Comparison of ENCODE assay signal across 14 cellular contexts in genomic region chr9:137588311-137588710, GRCh38. TPM values are rescaled to one million over a fixed set of nuclear protein-coding genes. Genes with fewer than 3 reads are reported as not detected.
DNase-seq lines count a peak whose midpoint lies in the region; ATAC-seq, FAIRE-seq and TF ChIP-seq lines count a peak whose summit lies in the region.
"Had no signal": no experiment of that assay in that cellular context is flagged by ENCODE, and none has a peak within 500 bp of the region (broad histone marks: within the 10 kb centered on the region; RNA-seq: fewer than 3 reads in every experiment).

No MANE protein-coding gene starts in this region.

- no peaks in the 10 kb centered on the region for H3K36me3 Mint-ChIP-seq in glutamatergic neuron (ENCODE audit: unreplicated experiment)

- no peak overlapping the region for H3K27ac Mint-ChIP-seq in glutamatergic neuron (ENCODE audit: unreplicated experiment)

- H3K27me3 ChIP-seq in HepG2 (ENCODE audit: control insufficient read depth in 1 of 2, insufficient read depth in 2 of 2, low read length in 2 of 2) (no peaks in the 10 kb centered on the region), right lobe of liver (no peaks in the 10 kb centered on the region), esophagus muscularis mucosa (no peaks in the 10 kb centered on the region), ascending aorta (no peaks in the 10 kb centered on the region)

- TF ChIP-seq EP300 in HepG2 (IDR thresholded peaks at IDR 0.05; ENCODE audit: low read depth in 2 of 2, low read length in 2 of 2) (no peak), HepG2 (CRISPR knock-in tag; IDR thresholded peaks at IDR 0.05; ENCODE audit: borderline replicate concordance) (no peak), esophagus muscularis mucosa (IDR thresholded peaks at IDR 0.05) (no peak)

- peaks cover 38% of the 10 kb centered on the region for H3K4me1 ChIP-seq in HepG2 (ENCODE audit: insufficient read depth, low read length)
- peaks cover 0 to 17% (median 6%) of the 10 kb centered on the region in 4 donors for H3K4me1 ChIP-seq in right lobe of liver
- H3K4me1 ChIP-seq in esophagus muscularis mucosa = peaks cover 15 to 34% (median 28%) of the 10 kb centered on the region in 4 donors
- H3K4me1 ChIP-seq in ascending aorta = peaks cover 7 to 14% of the 10 kb centered on the region in 2 donors

- H3K4me1 Mint-ChIP-seq in glutamatergic neuron (ENCODE audit: low read depth, unreplicated experiment) = no peaks in the 10 kb centered on the region

- 0 out of 2 replicates have a peak overlapping the region, but pooled peaks have one; percentile 82 for H3K9ac ChIP-seq in HepG2 (ENCODE audit: insufficient read depth, low read depth, low read length)

- peaks cover 4% of the 10 kb centered on the region for H3K9me3 Mint-ChIP-seq in glutamatergic neuron (ENCODE audit: unreplicated experiment)

- H3K9me3 ChIP-seq in HepG2 (ENCODE audit: low read length) = no peaks in the 10 kb centered on the region
- no peaks in the 10 kb centered on the region for H3K9me3 ChIP-seq in right lobe of liver
- no peaks in the 10 kb centered on the region for H3K9me3 ChIP-seq in esophagus muscularis mucosa
- H3K9me3 ChIP-seq in ascending aorta = no peaks in the 10 kb centered on the region
- H3K9me3 ChIP-seq: neutrophil had no signal

- peak overlapping the region; percentile 87 for H3K4me3 Mint-ChIP-seq in glutamatergic neuron (ENCODE audit: unreplicated experiment)

- H3K79me2 ChIP-seq in HepG2 (ENCODE audit: insufficient read depth, low read length) = peaks cover 19% of the 10 kb centered on the region

- CTCF ChIA-PET in HepG2 (lab: Yijun Ruan, JAX; ENCODE audit: low intra/inter-chr PET ratio, low total read pairs) = no interaction called here

- in situ Hi-C loops in HepG2 (cut with HindIII; ENCODE audit: extremely low pct_ligation_motif_present, low pct_unique_long_range_greater_than_20kb) = no loop called here

- TF ChIP-seq CTCF in HepG2 (CRISPR knock-in tag; IDR thresholded peaks at IDR 0.05) = no peak
- no peak for TF ChIP-seq CTCF in right lobe of liver (IDR thresholded peaks at IDR 0.05)
- no peak for TF ChIP-seq CTCF in VCaP (conservative IDR thresholded peaks at IDR 0.05)
- TF ChIP-seq CTCF in glutamatergic neuron (IDR thresholded peaks at IDR 0.05; ENCODE audit: partially characterized antibody, unreplicated experiment) = no peak
- no peak for TF ChIP-seq CTCF in esophagus muscularis mucosa (IDR thresholded peaks at IDR 0.05)
- TF ChIP-seq CTCF in ascending aorta (IDR thresholded peaks at IDR 0.05) = no peak

- H3K36me3 ChIP-seq in HepG2 (replicated peaks in 1 of 2; ENCODE audit: control insufficient read depth in 1 of 2, insufficient read depth in 2 of 2, low read length in 2 of 2) (peaks cover 19 to 47% of the 10 kb centered on the region in 2 experiments), right lobe of liver (peaks cover 0 to 14% (median 0%) of the 10 kb centered on the region in 4 donors), esophagus muscularis mucosa (peaks cover 12 to 53% (median 45%) of the 10 kb centered on the region in 4 donors), ascending aorta (peaks cover 27 to 34% of the 10 kb centered on the region in 2 donors)
- H3K36me3 ChIP-seq: neutrophil had no signal

- intact Hi-C loops in HepG2 (cut with micrococcal nuclease; ENCODE audit: unreplicated experiment) (no loop called here), right lobe of liver (cut with DNase I) (no loop called here), esophagus muscularis mucosa (cut with DNase I) (no loop called here), ascending aorta (cut with DNase I) (no loop called here)

- peaks cover 3% of the 10 kb centered on the region for H3K27me3 Mint-ChIP-seq in glutamatergic neuron (ENCODE audit: unreplicated experiment)

- ATAC-seq in HepG2 (no peak), right lobe of liver (no peak)

- BruUV-seq in HepG2 (replicated peaks; lab: Mats Ljungman, UMichigan) = no TSS peak

- H3K4me3 ChIP-seq in HepG2 (replicated peaks in 1 of 3; ENCODE audit: insufficient read depth in 1 of 3, low read depth in 2 of 3, low read length in 3 of 3) (no peak overlapping the region), right lobe of liver (no peak overlapping the region), esophagus muscularis mucosa (no peak overlapping the region), ascending aorta (no peak overlapping the region)

- H4K20me1 ChIP-seq in HepG2 (ENCODE audit: insufficient read depth, low read length) = no peaks in the 10 kb centered on the region

- no peak for TF ChIP-seq RAD21 in HepG2 (CRISPR knock-in tag; IDR thresholded peaks at IDR 0.05)

- POLR2A ChIA-PET in HepG2 (lab: Yijun Ruan, JAX) = interaction anchor here (1.5 to 1.8 kb wide), 2 partner anchors 10 to 17 kb away, joined by 4 to 7 read pairs; partner anchors contain the start of genes ARRDC1 and DPH7

- H3K27ac ChIP-seq in HepG2 (ENCODE audit: extremely low read length, insufficient read depth, low read length) (no peak overlapping the region), right lobe of liver (no peak overlapping the region), VCaP (peak overlapping the region; percentile 91), esophagus muscularis mucosa (replicated peaks in 1 of 4) (no peak overlapping the region), ascending aorta (no peak overlapping the region)
- H3K27ac ChIP-seq: neutrophil had no signal

- no peak for DNase-seq in HepG2 (ENCODE audit: low spot score)
- no peak for DNase-seq in right lobe of liver
- no peak for DNase-seq in glutamatergic neuron
- DNase-seq in D341Med (ENCODE audit: low spot score) = no peak
- no peak for DNase-seq in esophagus muscularis mucosa (ENCODE audit: extremely low spot score)
- no peak for DNase-seq in ascending aorta (ENCODE audit: low spot score in 2 of 2)
- no peak for DNase-seq in T1000 (lab: John Stamatoyannopoulos, UW)
- DNase-seq: activated gamma-delta T cell, cortex of kidney, GF-D8, kidney glomerular epithelial cell, NCI-H226 had no signal

- WGBS in HepG2 (ENCODE audit: low lambda C conversion rate) = 97% methylated on average over 5 of the region's 13 CpGs
- WGBS in right lobe of liver (ENCODE audit: insufficient coverage, low coverage, low lambda C conversion rate, missing lambda C conversion rate) = no CpG with 5 or more reads among the region's 13 CpGs
- 97% methylated on average over 13 of the region's 13 CpGs for WGBS in esophagus muscularis mucosa

- TF ChIP-seq POLR2A in HepG2 (IDR thresholded peaks at IDR 0.05; ENCODE audit: insufficient read depth in 1 of 2, low read depth in 2 of 2, low read length in 2 of 2) (no peak), right lobe of liver (IDR thresholded peaks at IDR 0.05) (no peak), esophagus muscularis mucosa (IDR thresholded peaks at IDR 0.05; ENCODE audit: low read depth) (no peak)

- no peak overlapping the region; the same call in 1 of the 2 replicates for H3K4me2 ChIP-seq in HepG2 (ENCODE audit: low read depth, low read length)

- FAIRE-seq in HepG2 (lab: Jason Lieb, UNC) = no peak

- no peak overlapping the region for H2AFZ ChIP-seq in HepG2 (ENCODE audit: low read length)

RNA-seq across cellular contexts. Expression of gene ZMYND19, which starts 2.0 kb away (rescaled TPM):
- 29.6 and 38.7 TPM in 2 replicates for total RNA-seq in HepG2 (2016; rRNA removed; fragmentation: Illumina TruSeq; extraction: Trizol)
- 103 and 108 TPM in 2 replicates for total RNA-seq in HepG2 (2016; cell fraction: cytosol; rRNA removed; fragmentation: Illumina TruSeq; extraction: Trizol; ENCODE audit: low read depth)
- total RNA-seq in HepG2 (2016; cell fraction: insoluble cytoplasmic fraction; rRNA removed; fragmentation: Illumina TruSeq; extraction: Trizol) = 26.0 and 40.1 TPM in 2 replicates
- total RNA-seq in HepG2 (2016; cell fraction: membrane; rRNA removed; fragmentation: Illumina TruSeq; extraction: Trizol) = 93.6 and 97.4 TPM in 2 replicates
- 26.3 and 30.8 TPM in 2 replicates for total RNA-seq in HepG2 (2016; cell fraction: nucleus; rRNA removed; fragmentation: Illumina TruSeq; extraction: Trizol)
- polyA plus RNA-seq in HepG2 (2011; rRNA removed) = 21.3 and 21.8 TPM in 2 replicates
- 19.1 and 23.2 TPM in 2 replicates for polyA plus RNA-seq in HepG2 (2011; cell fraction: cytosol; rRNA removed)
- 46.9 and 49.7 TPM in 2 replicates for polyA plus RNA-seq in HepG2 (2011; cell fraction: nucleus; rRNA removed)
- 16.9 and 18.6 TPM in 2 replicates for polyA plus RNA-seq in HepG2 (2012)
- polyA plus RNA-seq in HepG2 (2016; cell fraction: cytosol; fragmentation: Illumina TruSeq; extraction: Trizol; ENCODE audit: low read depth) = 80.6 TPM in 2 replicates
- polyA plus RNA-seq in HepG2 (2016; cell fraction: insoluble cytoplasmic fraction; fragmentation: Illumina TruSeq; extraction: Trizol; ENCODE audit: low read depth) = 32.1 and 34.5 TPM in 2 replicates
- polyA plus RNA-seq in HepG2 (2016; cell fraction: membrane; fragmentation: Illumina TruSeq; extraction: Trizol; ENCODE audit: low read depth) = 89.7 and 93.0 TPM in 2 replicates
- polyA plus RNA-seq in HepG2 (2016; cell fraction: nucleus; fragmentation: Illumina TruSeq; extraction: Trizol; ENCODE audit: insufficient read depth, low read depth) = 60.9 and 67.4 TPM in 2 replicates
- polyA minus RNA-seq in HepG2 (2011; rRNA and poly(A)+ RNA removed; ENCODE audit: low replicate concordance) = 9.8 and 59.1 TPM in 2 replicates
- 6.4 and 6.5 TPM in 2 replicates for polyA minus RNA-seq in HepG2 (2011; cell fraction: cytosol; rRNA and poly(A)+ RNA removed)
- polyA minus RNA-seq in HepG2 (2011; cell fraction: nucleus; rRNA and poly(A)+ RNA removed) = 13.0 and 13.1 TPM in 2 replicates
- 10 to 100 TPM in 2 of 6 experiments, 1 to 10 TPM in 4; 8.4 to 11.7 (median 9.0) TPM for total RNA-seq in right lobe of liver
- total RNA-seq in glutamatergic neuron (ENCODE audit: unreplicated experiment) = 33.9 TPM
- 10 to 100 TPM; 10.4 to 18.3 (median 13.7) TPM for total RNA-seq in esophagus muscularis mucosa
- 4.3 TPM for total RNA-seq in ascending aorta

RNA-seq across cellular contexts. Expression of gene DPH7, which starts 9.6 kb away (rescaled TPM):
- total RNA-seq in HepG2 (2016; rRNA removed; fragmentation: Illumina TruSeq; extraction: Trizol) = 22.6 and 31.6 TPM in 2 replicates
- 23.7 and 28.0 TPM in 2 replicates for total RNA-seq in HepG2 (2016; cell fraction: cytosol; rRNA removed; fragmentation: Illumina TruSeq; extraction: Trizol; ENCODE audit: low read depth)
- 21.4 and 31.8 TPM in 2 replicates for total RNA-seq in HepG2 (2016; cell fraction: insoluble cytoplasmic fraction; rRNA removed; fragmentation: Illumina TruSeq; extraction: Trizol)
- 27.7 and 31.4 TPM in 2 replicates for total RNA-seq in HepG2 (2016; cell fraction: membrane; rRNA removed; fragmentation: Illumina TruSeq; extraction: Trizol)
- total RNA-seq in HepG2 (2016; cell fraction: nucleus; rRNA removed; fragmentation: Illumina TruSeq; extraction: Trizol) = 34.5 and 40.2 TPM in 2 replicates
- 27.6 and 36.9 TPM in 2 replicates for polyA plus RNA-seq in HepG2 (2011; rRNA removed)
- polyA plus RNA-seq in HepG2 (2011; cell fraction: cytosol; rRNA removed) = 15.3 and 20.0 TPM in 2 replicates
- polyA plus RNA-seq in HepG2 (2011; cell fraction: nucleus; rRNA removed) = 128 and 151 TPM in 2 replicates
- polyA plus RNA-seq in HepG2 (2012) = 15.1 and 23.7 TPM in 2 replicates
- polyA plus RNA-seq in HepG2 (2016; cell fraction: cytosol; fragmentation: Illumina TruSeq; extraction: Trizol; ENCODE audit: low read depth) = 12.4 and 19.6 TPM in 2 replicates
- 16.4 and 19.1 TPM in 2 replicates for polyA plus RNA-seq in HepG2 (2016; cell fraction: insoluble cytoplasmic fraction; fragmentation: Illumina TruSeq; extraction: Trizol; ENCODE audit: low read depth)
- polyA plus RNA-seq in HepG2 (2016; cell fraction: membrane; fragmentation: Illumina TruSeq; extraction: Trizol; ENCODE audit: low read depth) = 18.6 and 24.9 TPM in 2 replicates
- polyA plus RNA-seq in HepG2 (2016; cell fraction: nucleus; fragmentation: Illumina TruSeq; extraction: Trizol; ENCODE audit: insufficient read depth, low read depth) = 78.6 and 82.4 TPM in 2 replicates
- polyA minus RNA-seq in HepG2 (2011; rRNA and poly(A)+ RNA removed; ENCODE audit: low replicate concordance) = 13.7 and 46.0 TPM in 2 replicates
- polyA minus RNA-seq in HepG2 (2011; cell fraction: cytosol; rRNA and poly(A)+ RNA removed) = 4.0 and 7.5 TPM in 2 replicates
- 27.8 and 33.3 TPM in 2 replicates for polyA minus RNA-seq in HepG2 (2011; cell fraction: nucleus; rRNA and poly(A)+ RNA removed)
- 10 to 100 TPM in 5 of 6 experiments, 1 to 10 TPM in 1; 9.2 to 17.8 (median 11.8) TPM for total RNA-seq in right lobe of liver
- total RNA-seq in glutamatergic neuron (ENCODE audit: unreplicated experiment) = 64.6 TPM
- 10 to 100 TPM; 19.9 to 27.8 (median 24.8) TPM for total RNA-seq in esophagus muscularis mucosa
- total RNA-seq in ascending aorta = 57.2 TPM

RNA-seq across cellular contexts. Expression of gene ARRDC1, which starts 17.2 kb away (rescaled TPM):
- total RNA-seq in HepG2 (2016; rRNA removed; fragmentation: Illumina TruSeq; extraction: Trizol) (13.4 and 21.7 TPM in 2 replicates), right lobe of liver (10 to 100 TPM; 19.1 to 45.0 (median 25.2) TPM), glutamatergic neuron (ENCODE audit: unreplicated experiment) (22.5 TPM), esophagus muscularis mucosa (10 to 100 TPM; 16.6 to 28.2 (median 21.7) TPM), ascending aorta (56.8 TPM)
- total RNA-seq in HepG2 (2016; cell fraction: cytosol; rRNA removed; fragmentation: Illumina TruSeq; extraction: Trizol; ENCODE audit: low read depth) = 8.4 and 10.0 TPM in 2 replicates
- 12.6 and 23.4 TPM in 2 replicates for total RNA-seq in HepG2 (2016; cell fraction: insoluble cytoplasmic fraction; rRNA removed; fragmentation: Illumina TruSeq; extraction: Trizol)
- 8.5 and 10.9 TPM in 2 replicates for total RNA-seq in HepG2 (2016; cell fraction: membrane; rRNA removed; fragmentation: Illumina TruSeq; extraction: Trizol)
- 14.0 and 15.0 TPM in 2 replicates for total RNA-seq in HepG2 (2016; cell fraction: nucleus; rRNA removed; fragmentation: Illumina TruSeq; extraction: Trizol)
- polyA plus RNA-seq in HepG2 (2011; rRNA removed) = 44.4 and 50.9 TPM in 2 replicates
- polyA plus RNA-seq in HepG2 (2011; cell fraction: cytosol; rRNA removed) = 23.8 and 38.3 TPM in 2 replicates
- 240 and 305 TPM in 2 replicates for polyA plus RNA-seq in HepG2 (2011; cell fraction: nucleus; rRNA removed)
- 16.2 and 19.0 TPM in 2 replicates for polyA plus RNA-seq in HepG2 (2012)
- polyA plus RNA-seq in HepG2 (2016; cell fraction: cytosol; fragmentation: Illumina TruSeq; extraction: Trizol; ENCODE audit: low read depth) = 5.5 and 7.1 TPM in 2 replicates
- polyA plus RNA-seq in HepG2 (2016; cell fraction: insoluble cytoplasmic fraction; fragmentation: Illumina TruSeq; extraction: Trizol; ENCODE audit: low read depth) = 13.7 and 16.1 TPM in 2 replicates
- polyA plus RNA-seq in HepG2 (2016; cell fraction: membrane; fragmentation: Illumina TruSeq; extraction: Trizol; ENCODE audit: low read depth) = 6.1 and 7.5 TPM in 2 replicates
- polyA plus RNA-seq in HepG2 (2016; cell fraction: nucleus; fragmentation: Illumina TruSeq; extraction: Trizol; ENCODE audit: insufficient read depth, low read depth) = 53.7 and 57.4 TPM in 2 replicates
- 48.5 and 187 TPM in 2 replicates for polyA minus RNA-seq in HepG2 (2011; rRNA and poly(A)+ RNA removed; ENCODE audit: low replicate concordance)
- polyA minus RNA-seq in HepG2 (2011; cell fraction: cytosol; rRNA and poly(A)+ RNA removed) = 10.7 and 12.0 TPM in 2 replicates
- polyA minus RNA-seq in HepG2 (2011; cell fraction: nucleus; rRNA and poly(A)+ RNA removed) = 32.6 and 32.9 TPM in 2 replicates

RNA-seq across cellular contexts. Expression of gene EHMT1, which starts 30.5 kb away (rescaled TPM):
- total RNA-seq in HepG2 (2016; rRNA removed; fragmentation: Illumina TruSeq; extraction: Trizol) (19.2 and 23.0 TPM in 2 replicates), right lobe of liver (10 to 100 TPM; 26.8 to 51.9 (median 36.7) TPM), glutamatergic neuron (ENCODE audit: unreplicated experiment) (162 TPM), esophagus muscularis mucosa (10 to 100 TPM; 71.6 to 78.2 (median 74.2) TPM), ascending aorta (49.9 TPM)
- total RNA-seq in HepG2 (2016; cell fraction: cytosol; rRNA removed; fragmentation: Illumina TruSeq; extraction: Trizol; ENCODE audit: low read depth) = 32.6 and 34.0 TPM in 2 replicates
- 15.2 and 25.2 TPM in 2 replicates for total RNA-seq in HepG2 (2016; cell fraction: insoluble cytoplasmic fraction; rRNA removed; fragmentation: Illumina TruSeq; extraction: Trizol)
- total RNA-seq in HepG2 (2016; cell fraction: membrane; rRNA removed; fragmentation: Illumina TruSeq; extraction: Trizol) = 17.9 and 21.2 TPM in 2 replicates
- total RNA-seq in HepG2 (2016; cell fraction: nucleus; rRNA removed; fragmentation: Illumina TruSeq; extraction: Trizol) = 21.3 and 28.8 TPM in 2 replicates
- polyA plus RNA-seq in HepG2 (2011; rRNA removed) = 27.1 and 32.7 TPM in 2 replicates
- 15.3 and 21.9 TPM in 2 replicates for polyA plus RNA-seq in HepG2 (2011; cell fraction: cytosol; rRNA removed)
- 115 and 134 TPM in 2 replicates for polyA plus RNA-seq in HepG2 (2011; cell fraction: nucleus; rRNA removed)
- 23.7 and 24.3 TPM in 2 replicates for polyA plus RNA-seq in HepG2 (2012)
- polyA plus RNA-seq in HepG2 (2016; cell fraction: cytosol; fragmentation: Illumina TruSeq; extraction: Trizol; ENCODE audit: low read depth) = 2.4 TPM in 2 replicates
- 15.9 and 22.8 TPM in 2 replicates for polyA plus RNA-seq in HepG2 (2016; cell fraction: insoluble cytoplasmic fraction; fragmentation: Illumina TruSeq; extraction: Trizol; ENCODE audit: low read depth)
- polyA plus RNA-seq in HepG2 (2016; cell fraction: membrane; fragmentation: Illumina TruSeq; extraction: Trizol; ENCODE audit: low read depth) = 6.3 and 6.9 TPM in 2 replicates
- 70.5 and 71.6 TPM in 2 replicates for polyA plus RNA-seq in HepG2 (2016; cell fraction: nucleus; fragmentation: Illumina TruSeq; extraction: Trizol; ENCODE audit: insufficient read depth, low read depth)
- polyA minus RNA-seq in HepG2 (2011; rRNA and poly(A)+ RNA removed; ENCODE audit: low replicate concordance) = 74.8 and 208 TPM in 2 replicates
- 20.1 and 23.4 TPM in 2 replicates for polyA minus RNA-seq in HepG2 (2011; cell fraction: cytosol; rRNA and poly(A)+ RNA removed)
- 41.9 and 46.2 TPM in 2 replicates for polyA minus RNA-seq in HepG2 (2011; cell fraction: nucleus; rRNA and poly(A)+ RNA removed)

RNA-seq across cellular contexts. Expression of gene MRPL41, which starts 36.6 kb away (rescaled TPM):
- total RNA-seq in HepG2 (2016; rRNA removed; fragmentation: Illumina TruSeq; extraction: Trizol) (48.9 and 54.0 TPM in 2 replicates), right lobe of liver (10 to 100 TPM; 43.4 to 97.8 (median 74.0) TPM), glutamatergic neuron (ENCODE audit: unreplicated experiment) (48.9 TPM), esophagus muscularis mucosa (10 to 100 TPM; 59.8 to 83.8 (median 78.2) TPM), ascending aorta (121 TPM)
- total RNA-seq in HepG2 (2016; cell fraction: cytosol; rRNA removed; fragmentation: Illumina TruSeq; extraction: Trizol; ENCODE audit: low read depth) = 48.5 and 55.5 TPM in 2 replicates
- total RNA-seq in HepG2 (2016; cell fraction: insoluble cytoplasmic fraction; rRNA removed; fragmentation: Illumina TruSeq; extraction: Trizol) = 53.0 and 54.1 TPM in 2 replicates
- total RNA-seq in HepG2 (2016; cell fraction: membrane; rRNA removed; fragmentation: Illumina TruSeq; extraction: Trizol) = 49.2 and 61.1 TPM in 2 replicates
- total RNA-seq in HepG2 (2016; cell fraction: nucleus; rRNA removed; fragmentation: Illumina TruSeq; extraction: Trizol) = 19.0 and 19.6 TPM in 2 replicates
- 20.9 and 23.4 TPM in 2 replicates for polyA plus RNA-seq in HepG2 (2011; rRNA removed)
- polyA plus RNA-seq in HepG2 (2011; cell fraction: cytosol; rRNA removed) = 18.5 and 46.9 TPM in 2 replicates
- polyA plus RNA-seq in HepG2 (2011; cell fraction: nucleus; rRNA removed) = 23.0 and 28.2 TPM in 2 replicates
- polyA plus RNA-seq in HepG2 (2012) = 15.6 and 26.9 TPM in 2 replicates
- polyA plus RNA-seq in HepG2 (2016; cell fraction: cytosol; fragmentation: Illumina TruSeq; extraction: Trizol; ENCODE audit: low read depth) = 54.8 and 61.0 TPM in 2 replicates
- 43.5 and 50.2 TPM in 2 replicates for polyA plus RNA-seq in HepG2 (2016; cell fraction: insoluble cytoplasmic fraction; fragmentation: Illumina TruSeq; extraction: Trizol; ENCODE audit: low read depth)
- 42.3 and 46.2 TPM in 2 replicates for polyA plus RNA-seq in HepG2 (2016; cell fraction: membrane; fragmentation: Illumina TruSeq; extraction: Trizol; ENCODE audit: low read depth)
- polyA plus RNA-seq in HepG2 (2016; cell fraction: nucleus; fragmentation: Illumina TruSeq; extraction: Trizol; ENCODE audit: insufficient read depth, low read depth) = 35.6 and 38.1 TPM in 2 replicates
- 6.4 and 7.1 TPM in 2 replicates for polyA minus RNA-seq in HepG2 (2011; rRNA and poly(A)+ RNA removed; ENCODE audit: low replicate concordance)
- polyA minus RNA-seq in HepG2 (2011; cell fraction: cytosol; rRNA and poly(A)+ RNA removed) = 8.6 and 11.1 TPM in 2 replicates
- 2.1 and 2.2 TPM in 2 replicates for polyA minus RNA-seq in HepG2 (2011; cell fraction: nucleus; rRNA and poly(A)+ RNA removed)
